ENCODE assay signal across 13 cellular contexts in genomic region chr10:91296471-91296870, GRCh38.
DNase-seq lines count a peak whose midpoint lies in the region; ATAC-seq, FAIRE-seq and TF ChIP-seq lines count a peak whose summit lies in the region.
"Had no signal": no experiment of that assay in that cellular context is flagged by ENCODE, and none has a peak within 500 bp of the region (broad histone marks: within the 10 kb centered on the region; RNA-seq: fewer than 3 reads in every experiment).

No MANE protein-coding gene starts in this region.

- no peaks in the 10 kb centered on the region for H3K27me3 ChIP-seq in mesendoderm (ENCODE audit: insufficient read depth, low read length, poor library complexity)
- H3K27me3 ChIP-seq: left lung, transverse colon had no signal

- FAIRE-seq in frontal cortex (lab: Jason Lieb, UNC): no peak

- H2AK5ac ChIP-seq in mesendoderm (ENCODE audit: low read length): no peak overlapping the region

- no peak overlapping the region for H3K9ac ChIP-seq in mesendoderm (ENCODE audit: low read length)

- no peak overlapping the region for H3K23ac ChIP-seq in mesendoderm (ENCODE audit: low read length)

- no peak overlapping the region for H3K4me3 ChIP-seq in Jurkat, Clone E6-1 (ENCODE audit: low read length)
- H3K4me3 ChIP-seq in mesendoderm (ENCODE audit: low read length): no peak overlapping the region
- H3K4me3 ChIP-seq: coronary artery, left lung, transverse colon had no signal

- no peaks in the 10 kb centered on the region for H3K36me3 ChIP-seq in mesendoderm (ENCODE audit: control insufficient read depth, insufficient read depth, low read length)
- H3K36me3 ChIP-seq: left lung, transverse colon had no signal

- H4K8ac ChIP-seq in mesendoderm (ENCODE audit: low read depth, low read length): no peak overlapping the region

- H3K4me1 ChIP-seq in mesendoderm (ENCODE audit: control insufficient read depth, low read depth, low read length): no peaks in the 10 kb centered on the region

- H3K4me2 ChIP-seq in mesendoderm (ENCODE audit: low read length): no peak overlapping the region

- no CpG with 5 or more reads among the region's 2 CpGs for WGBS in mesendoderm (ENCODE audit: extremely low coverage, insufficient coverage, low lambda C conversion rate)

- DNase-seq in GM10266 (ENCODE audit: extremely low spot score): no peak
- peak; percentile 46 for DNase-seq in Jurkat, Clone E6-1 (ENCODE audit: low read depth, low spot score)
- peak; percentile 56 for DNase-seq in amniotic epithelial cell (ENCODE audit: low read depth)
- DNase-seq in mesendoderm: peak; percentile 80
- no peak for DNase-seq in GM03348 (ENCODE audit: low spot score)
- DNase-seq in frontal cortex (ENCODE audit: low spot score in 2 of 2): no peak
- DNase-seq: activated CD4-positive, alpha-beta T cell treated with anti-CD3 and anti-CD28 coated beads, Interleukin-2, amount 50 U/mL, for 4 hours; left lung; NCI-H510A treated with DMSO at 0.1 percent for 48 hours; transverse colon had no signal

- no peak overlapping the region for H3K18ac ChIP-seq in mesendoderm (ENCODE audit: low read length)

- H3K27ac ChIP-seq in mesendoderm (ENCODE audit: low read depth, low read length): no peak overlapping the region
- H3K27ac ChIP-seq: coronary artery, left lung, transverse colon had no signal

- H3K79me2 ChIP-seq in mesendoderm (ENCODE audit: control insufficient read depth, insufficient read depth, low read length): no peaks in the 10 kb centered on the region

- TF ChIP-seq CTCF in GM10266 (IDR thresholded peaks at IDR 0.05; ENCODE audit: control insufficient read depth, insufficient read depth, low read depth, missing control alignments): peak; percentile 36

- H3K56ac ChIP-seq in mesendoderm (ENCODE audit: low read length): no peak overlapping the region

- no peaks in the 10 kb centered on the region for H3K79me1 ChIP-seq in mesendoderm (ENCODE audit: low read length)

- H2BK5ac ChIP-seq in mesendoderm (ENCODE audit: low read length): no peak overlapping the region

- H3K4ac ChIP-seq in mesendoderm (ENCODE audit: low read depth, low read length): no peak overlapping the region

- H2BK120ac ChIP-seq in mesendoderm (ENCODE audit: low read depth, low read length): no peak overlapping the region

- no peak for ATAC-seq in HG02623 (IDR thresholded peaks at IDR 0.05; ENCODE audit: unreplicated experiment)
- no peak for ATAC-seq in GM19452 (IDR thresholded peaks at IDR 0.05; ENCODE audit: unreplicated experiment)
- ATAC-seq: left lung had no signal

- H2BK15ac ChIP-seq in mesendoderm (replicated peaks; ENCODE audit: low read depth): no peak overlapping the region

- H4K5ac ChIP-seq in mesendoderm (ENCODE audit: low read length): no peak overlapping the region

Comparison
In these comparisons a context has a peak if more than half of its experiments do, and no peak if none do; other contexts are left out.
1. DNase-seq: peak in Jurkat, Clone E6-1 (single experiment), amniotic epithelial cell (single experiment) and mesendoderm (single experiment); none in GM10266 (single experiment), GM03348 (single experiment) and frontal cortex (0 of 2).